8 cellular contexts compared by ENCODE assay signal in the genomic region with DNA sequence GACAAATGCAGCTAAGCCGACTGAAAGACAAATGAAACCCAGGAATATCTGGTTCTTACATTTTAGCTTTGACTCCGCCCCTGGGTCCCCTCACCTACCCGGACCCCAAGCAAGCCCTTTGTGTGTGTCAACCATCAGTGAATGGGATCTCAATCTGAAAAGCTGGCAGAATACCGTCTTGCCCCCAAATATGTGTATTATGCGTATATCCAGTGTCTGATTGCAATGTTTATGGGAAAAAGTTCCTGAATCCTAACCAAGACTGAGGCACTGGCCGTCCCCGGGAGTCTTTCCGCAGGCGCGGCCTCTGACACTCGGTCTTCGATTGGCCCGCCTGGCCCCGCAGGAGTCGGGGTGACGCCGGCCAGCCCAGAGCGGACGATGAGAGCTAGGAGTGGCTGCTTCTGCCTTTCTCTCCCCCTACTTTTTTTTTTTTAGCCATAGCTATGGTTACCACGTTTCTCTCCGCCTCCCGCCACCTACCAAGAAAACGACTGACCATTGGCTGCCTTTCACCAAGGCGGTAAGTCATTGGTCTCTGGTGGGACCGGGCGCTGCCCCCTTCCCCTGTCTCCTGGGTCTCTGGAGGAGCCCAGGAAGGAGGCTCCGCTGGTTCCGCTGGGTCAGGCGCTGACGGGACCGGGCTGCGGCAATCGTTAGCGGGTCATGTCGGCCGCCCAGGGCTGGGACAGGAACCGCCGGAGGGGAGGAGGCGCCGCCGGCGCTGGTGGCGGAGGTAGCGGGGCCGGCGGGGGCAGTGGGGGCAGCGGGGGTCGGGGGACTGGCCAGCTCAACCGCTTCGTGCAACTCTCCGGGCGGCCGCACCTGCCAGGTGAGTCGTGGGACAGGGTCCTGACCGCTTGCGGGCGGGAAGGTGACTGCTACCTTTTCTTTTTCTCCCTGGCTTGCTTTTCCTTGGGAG. TPM values are rescaled to one million over a fixed set of nuclear protein-coding genes. Genes with fewer than 3 reads are reported as not detected.
DNase-seq lines count a peak whose midpoint lies in the region; ATAC-seq and TF ChIP-seq lines count a peak whose summit lies in the region.

A gene with protein sequence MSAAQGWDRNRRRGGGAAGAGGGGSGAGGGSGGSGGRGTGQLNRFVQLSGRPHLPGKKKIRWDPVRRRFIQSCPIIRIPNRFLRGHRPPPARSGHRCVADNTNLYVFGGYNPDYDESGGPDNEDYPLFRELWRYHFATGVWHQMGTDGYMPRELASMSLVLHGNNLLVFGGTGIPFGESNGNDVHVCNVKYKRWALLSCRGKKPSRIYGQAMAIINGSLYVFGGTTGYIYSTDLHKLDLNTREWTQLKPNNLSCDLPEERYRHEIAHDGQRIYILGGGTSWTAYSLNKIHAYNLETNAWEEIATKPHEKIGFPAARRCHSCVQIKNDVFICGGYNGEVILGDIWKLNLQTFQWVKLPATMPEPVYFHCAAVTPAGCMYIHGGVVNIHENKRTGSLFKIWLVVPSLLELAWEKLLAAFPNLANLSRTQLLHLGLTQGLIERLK (plus strand): TSS at position 557 of the 922 bp plus-strand sequence. CDS start 110 bp downstream, at position 667.

- DNase-seq in NCI-H1694 treated with DMSO at 0.1 percent for 48 hours (lab: John Stamatoyannopoulos, UW), result peak; percentile 98
- peak; percentile 85 to 92 (median 87) for DNase-seq in T-helper 17 cell
- DNase-seq in amygdala (lab: John Stamatoyannopoulos, UW), result peak; percentile 71 to 99 (median 94)
- DNase-seq in left cardiac atrium, result peak; percentile 97
- peak; percentile 87 for DNase-seq in progenitor cell of endocrine pancreas (ENCODE audit: low spot score, unreplicated experiment)
- DNase-seq in ureter (ENCODE audit: low spot score), result peak; percentile 98

- H3K9me3 Mint-ChIP-seq in progenitor cell of endocrine pancreas (ENCODE audit: low read depth), result no peaks in the 10 kb centered on the region

- intact Hi-C loops in left cardiac atrium (cut with DNase I), result loop anchor here (2.0 to 10.0 kb wide), 4 partner anchors 653 to 762 kb away; no protein-coding TSS in a partner anchor

- peak; percentile 62 for TF ChIP-seq POLR2A in GM15510 (IDR thresholded peaks at IDR 0.05; ENCODE audit: borderline replicate concordance, extremely low read depth, insufficient read length)

- no peak for TF ChIP-seq CTCF in progenitor cell of endocrine pancreas (IDR thresholded peaks at IDR 0.05; ENCODE audit: unreplicated experiment)

- H3K27ac Mint-ChIP-seq in T-helper 17 cell (peak within 1 kb of the TSS; percentile 92), progenitor cell of endocrine pancreas (peak within 1 kb of the TSS; percentile 97)

- H3K36me3 Mint-ChIP-seq in T-helper 17 cell (ENCODE audit: low read depth), result peaks cover 8% of the 10 kb centered on the region
- peaks cover 5% of the 10 kb centered on the region for H3K36me3 Mint-ChIP-seq in progenitor cell of endocrine pancreas (ENCODE audit: insufficient read depth)

- ATAC-seq in HG02885 (IDR thresholded peaks at IDR 0.05; ENCODE audit: poor library complexity, unreplicated experiment) (peak; percentile 99), T-helper 17 cell (peak; percentile 97), left cardiac atrium (peak; percentile 99 to 100)

- no peaks in the 10 kb centered on the region for H3K9me3 ChIP-seq in T-helper 17 cell (ENCODE audit: control insufficient read depth, low read length, poor library complexity, severe bottlenecking)

- H3K4me3 Mint-ChIP-seq in T-helper 17 cell (peak within 1 kb of the TSS; percentile 96), progenitor cell of endocrine pancreas (ENCODE audit: low read depth) (peak within 1 kb of the TSS; percentile 94)

- H3K27me3 Mint-ChIP-seq in T-helper 17 cell (no peaks in the 10 kb centered on the region), progenitor cell of endocrine pancreas (no peaks in the 10 kb centered on the region)

- H3K4me1 Mint-ChIP-seq in T-helper 17 cell (peaks cover 33% of the 10 kb centered on the region), progenitor cell of endocrine pancreas (ENCODE audit: low read depth) (peaks cover 32% of the 10 kb centered on the region)

RNA-seq across cellular contexts. Expression of the gene that starts here (rescaled TPM):
- total RNA-seq in T-helper 17 cell (10 to 100 TPM; 15.8 to 18.8 TPM), left cardiac atrium (10 to 100 TPM; 23.8 to 28.5 TPM), progenitor cell of endocrine pancreas (50.1 and 50.8 TPM in 2 replicates), ureter (33.1 TPM)

Comparison
In these comparisons a context has a peak if more than half of its experiments do, and no peak if none do; other contexts are left out.
1. Peak in every context shown above with its lines: DNase-seq and ATAC-seq.